In the genomic region with DNA sequence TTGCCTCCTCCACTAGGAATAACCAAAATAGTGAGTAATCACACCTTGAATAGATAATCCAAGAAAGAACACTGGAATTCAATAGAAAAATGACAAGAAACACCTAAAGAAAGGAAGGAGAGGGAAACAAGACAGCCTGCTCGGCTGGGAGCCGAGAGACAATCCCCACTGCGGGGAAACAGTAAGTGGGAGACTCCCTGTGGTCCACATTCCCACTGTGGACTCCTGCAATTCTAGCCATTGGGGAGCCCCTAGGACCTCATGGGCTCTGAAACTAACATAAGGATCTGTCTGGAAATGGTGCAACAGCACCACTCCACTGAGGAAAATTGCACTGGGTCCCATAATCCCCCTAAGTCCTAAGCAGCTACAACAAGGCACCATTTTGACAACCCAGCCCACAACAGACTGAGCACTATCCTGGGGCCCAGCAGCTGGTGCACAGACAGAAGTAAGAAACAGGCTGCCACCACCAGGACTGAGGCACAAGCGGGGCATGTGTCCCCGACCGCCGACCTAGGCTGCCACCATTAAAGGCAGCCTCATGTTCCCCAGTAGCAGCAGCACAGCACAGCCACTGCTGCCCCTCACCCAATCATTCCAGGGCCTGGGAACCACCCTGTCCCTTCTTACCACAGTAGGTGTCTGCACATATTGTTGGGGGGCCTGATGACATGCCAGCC, we compare ENCODE assay signal across 21 cellular contexts. TPM values are rescaled to one million over a fixed set of nuclear protein-coding genes. Genes with fewer than 3 reads are reported as not detected.
DNase-seq lines count a peak whose midpoint lies in the region; ATAC-seq, FAIRE-seq and TF ChIP-seq lines count a peak whose summit lies in the region.
"Had no signal": no experiment of that assay in that cellular context is flagged by ENCODE, and none has a peak within 500 bp of the region (broad histone marks: within the 10 kb centered on the region; RNA-seq: fewer than 3 reads in every experiment).

No MANE protein-coding gene starts in this region.

- no peaks in the 10 kb centered on the region for H3K27me3 Mint-ChIP-seq in activated CD8-positive, alpha-beta memory T cell treated with anti-CD3 and anti-CD28 coated beads, Interleukin-2, amount 10 ng/mL, durations not matched to agents 7 days and 5 days
- H3K27me3 Mint-ChIP-seq in naive thymus-derived CD8-positive, alpha-beta T cell, result no peaks in the 10 kb centered on the region
- H3K27me3 Mint-ChIP-seq: CD4-positive, alpha-beta T cell had no signal

- TF ChIP-seq POLR2A in GM12878 (IDR thresholded peaks at IDR 0.05; ENCODE audit: low read depth, low read length), result no peak

- TF ChIP-seq EP300 in GM12878 (IDR thresholded peaks at IDR 0.05; ENCODE audit: borderline replicate concordance in 1 of 2, control insufficient read depth in 1 of 2, low read depth in 2 of 2, low read length in 2 of 2), result no peak

- SMC1A ChIA-PET in GM12878 (lab: Charles Lee; ENCODE audit: uncharacterized antibody, unreplicated experiment), result no interaction called here

- no peak for FAIRE-seq in GM12878 (lab: Jason Lieb, UNC)
- FAIRE-seq: A204.1, GM18507, H54 had no signal

- no peak for ATAC-seq in activated CD8-positive, alpha-beta memory T cell treated with anti-CD3 and anti-CD28 coated beads, Interleukin-2, amount 10 ng/mL, durations not matched to agents 7 days and 5 days
- ATAC-seq in GM12878, result peak; percentile 40
- no peak for ATAC-seq in naive thymus-derived CD8-positive, alpha-beta T cell
- no peak for ATAC-seq in GM18909 (IDR thresholded peaks at IDR 0.05; ENCODE audit: poor library complexity, unreplicated experiment)
- ATAC-seq: PC-3 had no signal

- intact Hi-C loops in GM12878 (cut with micrococcal nuclease; ENCODE audit: unreplicated experiment), result no loop called here

- H2AFZ ChIP-seq in GM12878 (ENCODE audit: control insufficient read depth, low read depth, low read length), result no peak overlapping the region

- CTCF ChIA-PET in activated CD8-positive, alpha-beta memory T cell treated with anti-CD3 and anti-CD28 coated beads, Interleukin-2, amount 10 ng/mL, durations not matched to agents 7 days and 5 days (lab: Charles Lee), result no interaction called here
- CTCF ChIA-PET in GM12878 (lab: Yijun Ruan, JAX), result interaction anchor here (0.9 kb wide), 1 partner anchor 40 kb away, joined by 3 read pairs; no protein-coding TSS in a partner anchor

- H3K4me3 ChIP-seq in GM12878, result no peak overlapping the region

- no peaks in the 10 kb centered on the region for H3K9me3 Mint-ChIP-seq in activated CD8-positive, alpha-beta memory T cell treated with anti-CD3 and anti-CD28 coated beads, Interleukin-2, amount 10 ng/mL, durations not matched to agents 7 days and 5 days (ENCODE audit: low read depth)
- peaks cover 0 to 2% (median 0%) of the 10 kb centered on the region in 9 donors for H3K9me3 Mint-ChIP-seq in naive thymus-derived CD8-positive, alpha-beta T cell
- H3K9me3 Mint-ChIP-seq: CD4-positive, alpha-beta T cell had no signal

- BruUV-seq in GM12878 (replicated peaks; lab: Mats Ljungman, UMichigan), result no TSS peak

- no peak for TF ChIP-seq RAD21 in GM12878 (IDR thresholded peaks at IDR 0.05; ENCODE audit: insufficient read depth, low read depth, low read length)

- peak overlapping the region; percentile 13; the same call in 1 of the 2 replicates for H3K4me2 ChIP-seq in GM12878 (ENCODE audit: control insufficient read depth, insufficient read depth)
- H3K4me2 ChIP-seq: KMS-11 had no signal

- H3K9me3 ChIP-seq in GM12878 (replicated peaks; ENCODE audit: control insufficient read depth, insufficient read depth, low read length), result peaks cover 2% of the 10 kb centered on the region; the same call in 2 of the 3 replicates
- H3K9me3 ChIP-seq: Caco-2 had no signal

- H3K4me3 Mint-ChIP-seq in activated CD8-positive, alpha-beta memory T cell treated with anti-CD3 and anti-CD28 coated beads, Interleukin-2, amount 10 ng/mL, durations not matched to agents 7 days and 5 days, result no peak overlapping the region
- peak overlapping the region in 6 of 10 donors; percentile 19 to 66 (median 44) for H3K4me3 Mint-ChIP-seq in naive thymus-derived CD8-positive, alpha-beta T cell

- no peak overlapping the region for H3K27ac ChIP-seq in GM12878 (ENCODE audit: control insufficient read depth, insufficient read depth)
- H3K27ac ChIP-seq: KMS-11 had no signal

- H3K9ac ChIP-seq in GM12878 (ENCODE audit: control insufficient read depth, insufficient read depth, low read length), result no peak overlapping the region
- H3K9ac ChIP-seq: KMS-11 had no signal

- peaks cover 0 to 8% of the 10 kb centered on the region in 2 experiments; a peak in 3 of 4 replicates for H3K36me3 ChIP-seq in GM12878 (ENCODE audit: control insufficient read depth in 2 of 2, insufficient read depth in 2 of 2, low read length in 1 of 2)

- TF ChIP-seq CTCF in GM12878 (IDR thresholded peaks at IDR 0.05 in 2 of 3, conservative IDR thresholded peaks at IDR 0.05 in 1 of 3; ENCODE audit: control insufficient read depth in 2 of 3, extremely low read depth in 1 of 3, insufficient read depth in 1 of 3, low read depth in 3 of 3, low read length in 3 of 3) (no peak), GM13976 (IDR thresholded peaks at IDR 0.05; ENCODE audit: borderline replicate concordance, control extremely low read depth, extremely low read depth, insufficient read depth, missing control alignments) (no peak)

- no peak overlapping the region for H3K27ac Mint-ChIP-seq in activated CD8-positive, alpha-beta memory T cell treated with anti-CD3 and anti-CD28 coated beads, Interleukin-2, amount 10 ng/mL, durations not matched to agents 7 days and 5 days
- peak overlapping the region in 2 of 10 donors; percentile 64 to 79 for H3K27ac Mint-ChIP-seq in naive thymus-derived CD8-positive, alpha-beta T cell
- H3K27ac Mint-ChIP-seq: CD4-positive, alpha-beta T cell had no signal

- H3K36me3 Mint-ChIP-seq in activated CD8-positive, alpha-beta memory T cell treated with anti-CD3 and anti-CD28 coated beads, Interleukin-2, amount 10 ng/mL, durations not matched to agents 7 days and 5 days, result peaks cover 30% of the 10 kb centered on the region
- H3K36me3 Mint-ChIP-seq in naive thymus-derived CD8-positive, alpha-beta T cell, result peaks cover 0 to 30% (median 10%) of the 10 kb centered on the region in 3 donors

- RAD21 ChIA-PET in GM12878 (lab: Charles Lee; ENCODE audit: unreplicated experiment), result no interaction called here

- in situ Hi-C loops in GM12878 (cut with MboI), result no loop called here
- in situ Hi-C loops in GM13976 (cut with MboI; ENCODE audit: low sequenced_read_pairs, unreplicated experiment), result no loop called here

- WGBS in GM12878 (ENCODE audit: insufficient coverage, insufficient replicate concordance, low lambda C conversion rate, missing lambda C conversion rate), result 96% methylated on average over 7 of the region's 7 CpGs

- H4K20me1 ChIP-seq in GM12878 (ENCODE audit: control insufficient read depth, insufficient read depth), result no peaks in the 10 kb centered on the region; the same call in 1 of the 2 replicates

- POLR2A ChIA-PET in GM12878 (lab: Charles Lee), result interaction anchor here (1.0 kb wide), 2 partner anchors 14 to 38 kb away, joined by 3 to 4 read pairs; partner anchors contain the start of gene LRBA
- POLR2A ChIA-PET in naive thymus-derived CD8-positive, alpha-beta T cell (lab: Charles Lee), result no interaction called here

- peaks cover 3% of the 10 kb centered on the region; the same call in 1 of the 2 replicates for H3K4me1 ChIP-seq in GM12878 (ENCODE audit: control insufficient read depth, insufficient read depth, low read length)
- H3K4me1 ChIP-seq: Caco-2 had no signal

- no peaks in the 10 kb centered on the region for H3K27me3 ChIP-seq in GM12878 (replicated peaks in 1 of 2; ENCODE audit: control insufficient read depth in 2 of 2, insufficient read depth in 2 of 2, low read length in 1 of 2)

- DNase-seq in activated CD8-positive, alpha-beta memory T cell treated with anti-CD3 and anti-CD28 coated beads, Interleukin-2, amount 50 U/mL, for 48 hours, result peak; percentile 41
- DNase-seq in activated CD8-positive, alpha-beta memory T cell treated with anti-CD3 and anti-CD28 coated beads, Interleukin-2, amount 10 ng/mL, durations not matched to agents 7 days and 5 days, result no peak
- DNase-seq in GM12878 (ENCODE audit: low read depth, low spot score) (no peak), NCI-H1105 treated with DMSO at 0.1 percent for 48 hours (lab: John Stamatoyannopoulos, UW) (no peak), GM13976 (ENCODE audit: low spot score) (no peak)
- DNase-seq in naive thymus-derived CD8-positive, alpha-beta T cell, result no peak
- DNase-seq: Caco-2; CD4-positive, alpha-beta T cell; GF-D8; NCI-H1417 treated with DMSO at 0.1 percent for 48 hours; NCI-H187 treated with DMSO at 0.1 percent for 48 hours; NCI-H2227 treated with DMSO at 0.1 percent for 48 hours; NCI-H510A treated with DMSO at 0.1 percent for 48 hours; PC-3; RPMI8226; SIG-M5 had no signal

- H3K4me1 Mint-ChIP-seq in activated CD8-positive, alpha-beta memory T cell treated with anti-CD3 and anti-CD28 coated beads, Interleukin-2, amount 10 ng/mL, durations not matched to agents 7 days and 5 days, result peaks cover 11% of the 10 kb centered on the region
- H3K4me1 Mint-ChIP-seq in naive thymus-derived CD8-positive, alpha-beta T cell, result peaks cover 22 to 76% (median 57%) of the 10 kb centered on the region in 4 donors

- peaks cover 70% of the 10 kb centered on the region for H3K79me2 ChIP-seq in GM12878 (ENCODE audit: control insufficient read depth, insufficient read depth, low read length)

RNA-seq across cellular contexts. Expression of gene LRBA, which starts 14.2 kb away (rescaled TPM):
- total RNA-seq in activated CD8-positive, alpha-beta memory T cell treated with anti-CD3 and anti-CD28 coated beads, Interleukin-2, amount 10 ng/mL, durations not matched to agents 7 days and 5 days, result 10 to 100 TPM; 59.2 to 60.2 TPM
- 574 and 578 TPM in 2 replicates for total RNA-seq in GM12878 (2013; cell fraction: nucleolus; rRNA removed)
- 75.5 and 89.8 TPM in 2 replicates for total RNA-seq in GM12878 (2014; rRNA removed)
- total RNA-seq in GM12878 (2014; rRNA removed; fragmentation: Illumina TruSeq; extraction: Trizol), result 93.4 and 101 TPM in 2 replicates
- total RNA-seq in GM12878 (2021), result 70.6 and 72.7 TPM in 2 replicates
- 40.5 TPM for polyA plus RNA-seq in GM12878 (2011; ENCODE audit: low read depth)
- polyA plus RNA-seq in GM12878 (2011; rRNA removed), result 74.6 and 82.6 TPM in 2 replicates
- 71.9 and 79.6 TPM in 2 replicates for polyA plus RNA-seq in GM12878 (2011; cell fraction: cytosol; rRNA removed)
- 58.5 and 60.2 TPM in 2 replicates for polyA plus RNA-seq in GM12878 (2011; cell fraction: nucleus; rRNA removed)
- polyA plus RNA-seq in GM12878 (2012), result 39.6 and 45.7 TPM in 2 replicates
- polyA plus RNA-seq in GM12878 (2014; fragmentation: Illumina TruSeq; extraction: Trizol), result 74.4 and 98.9 TPM in 2 replicates
- 10 to 100 TPM; 20.3 to 22.0 TPM for polyA plus RNA-seq in GM12878 (2014; fragmentation: Nextera tagmentation; extraction: Ambion mirVana)
- 37.1 and 39.4 TPM in 2 replicates for polyA plus RNA-seq in GM12878 (2014; rRNA removed)
- 10 to 100 TPM; 24.8 to 29.4 TPM for polyA plus RNA-seq in GM12878 (2016; fragmentation: Nextera tagmentation; extraction: Ambion mirVana)
- 433 TPM in 2 replicates for polyA minus RNA-seq in GM12878 (2011; rRNA and poly(A)+ RNA removed)
- 91.3 and 96.2 TPM in 2 replicates for polyA minus RNA-seq in GM12878 (2011; cell fraction: cytosol; rRNA and poly(A)+ RNA removed)
- polyA minus RNA-seq in GM12878 (2011; cell fraction: nucleus; rRNA and poly(A)+ RNA removed), result 384 and 542 TPM in 2 replicates
- 10 to 100 TPM; 57.6 to 57.7 TPM for total RNA-seq in naive thymus-derived CD8-positive, alpha-beta T cell
- polyA plus RNA-seq in naive thymus-derived CD8-positive, alpha-beta T cell, result 10 to 100 TPM; 16.4 to 18.4 (median 18.2) TPM
